ENCODE assay signal across 8 cellular contexts in the genomic region with DNA sequence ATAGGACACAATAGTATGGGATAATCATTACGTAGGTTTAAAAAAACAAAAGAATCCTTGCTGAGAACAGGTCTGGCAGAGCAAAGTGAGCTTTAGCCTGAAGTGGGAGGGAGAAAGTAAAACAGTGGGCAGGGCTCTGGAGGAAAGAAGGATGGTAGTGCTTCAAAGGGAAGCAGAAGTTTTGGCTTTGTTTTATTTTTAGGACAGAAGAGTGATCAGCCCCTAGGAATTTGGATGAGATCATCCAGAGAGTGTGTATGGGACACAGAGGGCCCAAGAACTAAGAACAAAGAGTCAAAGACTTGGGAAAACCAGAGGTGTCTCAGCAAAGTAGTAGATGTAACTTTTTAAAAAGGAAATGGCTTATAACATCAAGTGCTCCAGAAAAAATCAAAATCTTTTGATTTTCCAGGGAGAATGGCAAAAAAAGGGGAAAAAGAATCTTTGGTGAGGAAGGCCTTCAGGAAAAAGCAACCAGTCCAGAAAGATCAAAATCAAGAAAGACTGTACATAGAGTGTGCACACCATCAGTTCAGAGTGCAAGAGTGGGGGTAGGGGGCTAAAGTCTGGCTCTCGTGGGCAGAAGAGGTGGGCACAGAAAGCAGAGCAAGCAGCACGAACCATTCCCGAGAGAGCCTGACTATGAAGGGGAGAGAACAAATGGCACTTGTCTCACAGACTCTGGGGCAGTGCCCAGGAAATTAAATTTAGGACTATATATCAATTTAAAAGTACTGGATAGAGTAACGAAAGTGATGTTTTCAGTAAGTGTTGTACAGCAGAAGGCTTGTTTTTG. TPM values are rescaled to one million over a fixed set of nuclear protein-coding genes. Genes with fewer than 3 reads are reported as not detected.
DNase-seq lines count a peak whose midpoint lies in the region; ATAC-seq, FAIRE-seq and TF ChIP-seq lines count a peak whose summit lies in the region.

No MANE protein-coding gene starts in this region.

- H3K27me3 ChIP-seq in keratinocyte (ENCODE audit: control insufficient read depth, extremely low read depth, insufficient read depth, low read length) (no peaks in the 10 kb centered on the region), suprapubic skin (no peaks in the 10 kb centered on the region), H7 (ENCODE audit: control insufficient read depth, insufficient read depth, low read length) (no peaks in the 10 kb centered on the region)

- peak overlapping the region; percentile 81 for H3K27ac Mint-ChIP-seq in MCF 10A (ENCODE audit: low read depth, unreplicated experiment)
- H3K27ac Mint-ChIP-seq in activated naive CD4-positive, alpha-beta T cell treated with anti-CD3 and anti-CD28 coated beads, Interleukin-2, amount 50 U/mL, for 72 hours: peak overlapping the region in 1 of 2 donors; percentile 13

- H3K9me3 ChIP-seq in keratinocyte (ENCODE audit: control insufficient read depth, low read depth, low read length): no peaks in the 10 kb centered on the region
- H3K9me3 ChIP-seq in suprapubic skin: no peaks in the 10 kb centered on the region

- H3K36me3 Mint-ChIP-seq in MCF 10A (ENCODE audit: insufficient read depth, unreplicated experiment): no peaks in the 10 kb centered on the region
- no peaks in the 10 kb centered on the region for H3K36me3 Mint-ChIP-seq in activated naive CD4-positive, alpha-beta T cell treated with anti-CD3 and anti-CD28 coated beads, Interleukin-2, amount 50 U/mL, for 72 hours

- 51% methylated on average over 5 of the region's 5 CpGs for WGBS in suprapubic skin

- intact Hi-C loops in MCF 10A (cut with micrococcal nuclease): no loop called here

- POLR2A ChIA-PET in MCF 10A (lab: Yijun Ruan, JAX): interaction anchor here (0.7 to 0.8 kb wide), 2 partner anchors 12 to 24 kb away, joined by 3 to 5 read pairs; no protein-coding TSS in a partner anchor

- H4K20me1 ChIP-seq in keratinocyte (ENCODE audit: control insufficient read depth, extremely low read depth, insufficient read depth, low read length): peaks cover 27% of the 10 kb centered on the region

- H3K36me3 ChIP-seq in keratinocyte (ENCODE audit: control insufficient read depth in 2 of 2, extremely low read depth in 1 of 2, insufficient read depth in 2 of 2, low read length in 2 of 2) (peaks cover under 1 to 3% of the 10 kb centered on the region in 2 experiments), suprapubic skin (no peaks in the 10 kb centered on the region), H7 (replicated peaks; ENCODE audit: control insufficient read depth, insufficient read depth, low read length) (no peaks in the 10 kb centered on the region)

- H3K27ac ChIP-seq in keratinocyte (ENCODE audit: control insufficient read depth, insufficient read depth, low read length) (peak overlapping the region; percentile 59), suprapubic skin (peak overlapping the region; percentile 65)

- H3K9ac ChIP-seq in keratinocyte (ENCODE audit: control insufficient read depth, extremely low read depth, insufficient read depth, low read length): peak overlapping the region; percentile 38

- H3K9me3 Mint-ChIP-seq in MCF 10A (ENCODE audit: unreplicated experiment): no peaks in the 10 kb centered on the region
- no peaks in the 10 kb centered on the region for H3K9me3 Mint-ChIP-seq in activated naive CD4-positive, alpha-beta T cell treated with anti-CD3 and anti-CD28 coated beads, Interleukin-2, amount 50 U/mL, for 72 hours

- TF ChIP-seq EP300 in suprapubic skin (IDR thresholded peaks at IDR 0.05): no peak

- H3K4me3 ChIP-seq in keratinocyte (ENCODE audit: control insufficient read depth in 2 of 3, extremely low read depth in 1 of 3, insufficient read depth in 2 of 3, low read depth in 1 of 3, low read length in 3 of 3) (no peak overlapping the region), suprapubic skin (no peak overlapping the region), H7 (ENCODE audit: insufficient read depth, low read depth, low read length) (no peak overlapping the region)

- H3K79me2 ChIP-seq in keratinocyte (ENCODE audit: control insufficient read depth, insufficient read depth, low read length): peaks cover 76% of the 10 kb centered on the region

- no peak overlapping the region for H2AFZ ChIP-seq in keratinocyte (ENCODE audit: control insufficient read depth, low read length)

- no peak for ATAC-seq in activated naive CD4-positive, alpha-beta T cell treated with anti-CD3 and anti-CD28 coated beads, Interleukin-2, amount 50 U/mL, for 72 hours
- ATAC-seq in HG02870 (IDR thresholded peaks at IDR 0.05; ENCODE audit: unreplicated experiment): no peak

- no peaks in the 10 kb centered on the region for H3K27me3 Mint-ChIP-seq in MCF 10A (ENCODE audit: insufficient read depth, unreplicated experiment)

- no peak for FAIRE-seq in HTR-8/SVneo (lab: Jason Lieb, UNC)
- peak; percentile 81 for FAIRE-seq in keratinocyte (lab: Jason Lieb, UNC)

- peak overlapping the region; percentile 50 for H3K4me2 ChIP-seq in keratinocyte (ENCODE audit: control insufficient read depth, extremely low read depth, insufficient read depth, low read depth, low read length)

- peak overlapping the region; percentile 13 for H3K4me3 Mint-ChIP-seq in MCF 10A (ENCODE audit: unreplicated experiment)

- BruUV-seq in MCF 10A (replicated peaks; lab: Mats Ljungman, UMichigan): no TSS peak

- TF ChIP-seq CTCF in MCF 10A (IDR thresholded peaks at IDR 0.05; ENCODE audit: unreplicated experiment): no peak
- TF ChIP-seq CTCF in keratinocyte (optimal IDR thresholded peaks at IDR 0.05 in 1 of 3, IDR thresholded peaks at IDR 0.05 in 1 of 3, conservative IDR thresholded peaks at IDR 0.05 in 1 of 3; ENCODE audit: extremely low read depth in 1 of 3, insufficient read depth in 2 of 3, low read length in 3 of 3): no peak
- TF ChIP-seq CTCF in suprapubic skin (IDR thresholded peaks at IDR 0.05): no peak

- peaks cover 32% of the 10 kb centered on the region for H3K4me1 ChIP-seq in keratinocyte (ENCODE audit: control insufficient read depth, extremely low read depth, insufficient read depth, low read length)
- peaks cover 40% of the 10 kb centered on the region for H3K4me1 ChIP-seq in suprapubic skin

- TF ChIP-seq POLR2A in suprapubic skin (IDR thresholded peaks at IDR 0.05): no peak

- peaks cover 20% of the 10 kb centered on the region for H3K4me1 Mint-ChIP-seq in MCF 10A (ENCODE audit: insufficient read depth, unreplicated experiment)

- peak; percentile 41 for DNase-seq in HTR-8/SVneo (ENCODE audit: insufficient read length, low spot score)
- peak; percentile 61 for DNase-seq in MCF 10A (ENCODE audit: unreplicated experiment)
- DNase-seq in keratinocyte (ENCODE audit: low read depth, low spot score): peak; percentile 41
- no peak for DNase-seq in suprapubic skin (ENCODE audit: low spot score in 2 of 2)
- DNase-seq in activated naive CD4-positive, alpha-beta T cell treated with anti-CD3 and anti-CD28 coated beads, Interleukin-2, amount 50 U/mL, for 72 hours (ENCODE audit: low spot score in 2 of 2): no peak
- DNase-seq in H7: no peak
- DNase-seq in superior temporal gyrus (ENCODE audit: extremely low spot score): no peak

- no peaks in the 10 kb centered on the region for H3K9me1 ChIP-seq in keratinocyte (ENCODE audit: control insufficient read depth, extremely low read depth, insufficient read depth, low read length)

- dilution Hi-C loops in keratinocyte (cut with MboI; ENCODE audit: extremely low pct_ligation_motif_present, low sequenced_read_pairs): no loop called here

- CTCF ChIA-PET in MCF 10A (lab: Yijun Ruan, JAX): interaction anchor here (0.6 to 0.7 kb wide), 2 partner anchors 112 to 376 kb away, joined by 3 read pairs; no protein-coding TSS in a partner anchor

RNA-seq across cellular contexts. Expression of a gene that starts 30.1 kb away (rescaled TPM):
- total RNA-seq in MCF 10A (2022) (123 and 145 TPM in 2 replicates), suprapubic skin (10 to 100 TPM; 51.3 to 77.8 (median 66.0) TPM)
- 106 to 136 TPM (median 117 TPM) in 3 replicates for polyA plus RNA-seq in keratinocyte
- polyA plus RNA-seq in keratinocyte (2011; ENCODE audit: low read depth): 41.7 TPM
- polyA plus RNA-seq in keratinocyte (2011; cell fraction: cytosol; rRNA removed): 66.1 and 140 TPM in 2 replicates
- 68.0 and 73.3 TPM in 2 replicates for polyA plus RNA-seq in keratinocyte (2011; cell fraction: nucleus; rRNA removed)
- 44.3 and 71.7 TPM in 2 replicates for polyA plus RNA-seq in keratinocyte (2012; ENCODE audit: low replicate concordance)
- 95.4 to 117 TPM (median 112 TPM) in 3 replicates for polyA minus RNA-seq in keratinocyte
- 31.1 TPM for polyA minus RNA-seq in keratinocyte (2011; cell fraction: cytosol; rRNA and poly(A)+ RNA removed)
- polyA minus RNA-seq in keratinocyte (2011; cell fraction: nucleus; rRNA and poly(A)+ RNA removed): 22.8 and 44.6 TPM in 2 replicates
- total RNA-seq in activated naive CD4-positive, alpha-beta T cell treated with anti-CD3 and anti-CD28 coated beads, Interleukin-2, amount 50 U/mL, for 72 hours: 10 to 100 TPM; 80.3 to 92.6 TPM
- total RNA-seq in H7 (2014; rRNA removed; shearing (Covaris generic)): 54.5 and 55.5 TPM in 2 replicates

Comparison
In these comparisons a context has a peak if more than half of its experiments do, and no peak if none do; other contexts are left out.
1. DNase-seq: peak in HTR-8/SVneo (single experiment), MCF 10A (single experiment) and keratinocyte (single experiment); none in suprapubic skin (0 of 2), activated naive CD4-positive, alpha-beta T cell treated with anti-CD3 and anti-CD28 coated beads, Interleukin-2, amount 50 U/mL, for 72 hours (0 of 2), H7 (single experiment) and superior temporal gyrus (single experiment).